In genomic region chr11:2139118-2139490, GRCh38 we compare ENCODE assay signal across 8 cellular contexts. TPM values are rescaled to one million over a fixed set of nuclear protein-coding genes. Genes with fewer than 3 reads are reported as not detected.
A peak's percentile ranks its signal among the peaks of the same experiment; 100 is the strongest.
DNase-seq lines count a peak whose midpoint lies in the region; ATAC-seq, FAIRE-seq and TF ChIP-seq lines count a peak whose summit lies in the region.

A gene with protein sequence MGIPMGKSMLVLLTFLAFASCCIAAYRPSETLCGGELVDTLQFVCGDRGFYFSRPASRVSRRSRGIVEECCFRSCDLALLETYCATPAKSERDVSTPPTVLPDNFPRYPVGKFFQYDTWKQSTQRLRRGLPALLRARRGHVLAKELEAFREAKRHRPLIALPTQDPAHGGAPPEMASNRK (minus strand): TSS chr11:2139389. CDS start chr11:2135523, 3,866 bp downstream.

- dilution Hi-C loops in keratinocyte (cut with MboI; ENCODE audit: extremely low pct_ligation_motif_present, low sequenced_read_pairs) = no loop called here

- no peaks in the 10 kb centered on the region for H3K9me1 ChIP-seq in keratinocyte (ENCODE audit: control insufficient read depth, extremely low read depth, insufficient read depth, low read length)

- H3K9me3 ChIP-seq in keratinocyte (ENCODE audit: control insufficient read depth, low read depth, low read length) (no peaks in the 10 kb centered on the region), subcutaneous abdominal adipose tissue (ENCODE audit: control insufficient read depth in 5 of 5, low read length in 5 of 5) (no peaks in the 10 kb centered on the region)

- peaks cover 5% of the 10 kb centered on the region for H4K20me1 ChIP-seq in keratinocyte (ENCODE audit: control insufficient read depth, extremely low read depth, insufficient read depth, low read length)

- peaks cover 70% of the 10 kb centered on the region for H3K27me3 Mint-ChIP-seq in activated CD8-positive, alpha-beta memory T cell treated with anti-CD3 and anti-CD28 coated beads, Interleukin-2, amount 10 ng/mL, durations not matched to agents 7 days and 5 days

- no peak within 1 kb of the TSS for H3K27ac Mint-ChIP-seq in activated CD8-positive, alpha-beta memory T cell treated with anti-CD3 and anti-CD28 coated beads, Interleukin-2, amount 10 ng/mL, durations not matched to agents 7 days and 5 days

- H3K9me3 Mint-ChIP-seq in activated CD8-positive, alpha-beta memory T cell treated with anti-CD3 and anti-CD28 coated beads, Interleukin-2, amount 10 ng/mL, durations not matched to agents 7 days and 5 days (ENCODE audit: low read depth) = no peaks in the 10 kb centered on the region

- FAIRE-seq in keratinocyte (lab: Jason Lieb, UNC) = no peak

- CTCF ChIA-PET in activated CD8-positive, alpha-beta memory T cell treated with anti-CD3 and anti-CD28 coated beads, Interleukin-2, amount 10 ng/mL, durations not matched to agents 7 days and 5 days (lab: Charles Lee) = no interaction called here

- H3K79me2 ChIP-seq in keratinocyte (ENCODE audit: control insufficient read depth, insufficient read depth, low read length) = no peaks in the 10 kb centered on the region

- peaks cover 86% of the 10 kb centered on the region for H3K27me3 ChIP-seq in keratinocyte (ENCODE audit: control insufficient read depth, extremely low read depth, insufficient read depth, low read length)
- peaks cover 36 to 66% (median 54%) of the 10 kb centered on the region in 5 donors for H3K27me3 ChIP-seq in subcutaneous abdominal adipose tissue (ENCODE audit: control insufficient read depth in 5 of 5, insufficient read depth in 4 of 5, low read length in 5 of 5)

- H3K27ac ChIP-seq in keratinocyte (ENCODE audit: control insufficient read depth, insufficient read depth, low read length) (no peak within 1 kb of the TSS), subcutaneous abdominal adipose tissue (ENCODE audit: low read depth, low read length) (no peak within 1 kb of the TSS)

- no peak for TF ChIP-seq CTCF in astrocyte of the spinal cord (IDR thresholded peaks at IDR 0.05; ENCODE audit: low read depth, low read length)
- peak in 1 of 3 experiments; percentile 20 for TF ChIP-seq CTCF in keratinocyte (optimal IDR thresholded peaks at IDR 0.05 in 1 of 3, IDR thresholded peaks at IDR 0.05 in 1 of 3, conservative IDR thresholded peaks at IDR 0.05 in 1 of 3; ENCODE audit: extremely low read depth in 1 of 3, insufficient read depth in 2 of 3, low read length in 3 of 3)

- H3K4me3 Mint-ChIP-seq in activated CD8-positive, alpha-beta memory T cell treated with anti-CD3 and anti-CD28 coated beads, Interleukin-2, amount 10 ng/mL, durations not matched to agents 7 days and 5 days = no peak within 1 kb of the TSS

- H3K36me3 Mint-ChIP-seq in activated CD8-positive, alpha-beta memory T cell treated with anti-CD3 and anti-CD28 coated beads, Interleukin-2, amount 10 ng/mL, durations not matched to agents 7 days and 5 days = no peaks in the 10 kb centered on the region

- DNase-seq in DMS 273 (lab: John Stamatoyannopoulos, UW; ENCODE audit: unreplicated experiment) (peak; percentile 40), DMS 273 treated with DMSO at 0.1 percent for 48 hours (lab: John Stamatoyannopoulos, UW) (no peak), astrocyte of the spinal cord (ENCODE audit: low read depth, low spot score) (no peak), keratinocyte (ENCODE audit: low read depth, low spot score) (no peak)
- DNase-seq in activated CD8-positive, alpha-beta memory T cell treated with anti-CD3 and anti-CD28 coated beads, Interleukin-2, amount 10 ng/mL, durations not matched to agents 7 days and 5 days = no peak

- H3K36me3 ChIP-seq in keratinocyte (ENCODE audit: control insufficient read depth in 2 of 2, extremely low read depth in 1 of 2, insufficient read depth in 2 of 2, low read length in 2 of 2) = no peaks in the 10 kb centered on the region
- H3K36me3 ChIP-seq in subcutaneous abdominal adipose tissue (ENCODE audit: control insufficient read depth in 5 of 5, insufficient read depth in 5 of 5, low read length in 5 of 5) = no peaks in the 10 kb centered on the region

- H3K9ac ChIP-seq in keratinocyte (ENCODE audit: control insufficient read depth, extremely low read depth, insufficient read depth, low read length) = no peak within 1 kb of the TSS
- H3K9ac ChIP-seq in subcutaneous abdominal adipose tissue (ENCODE audit: low read length in 5 of 5) = no peak within 1 kb of the TSS

- ATAC-seq in GM21423 (IDR thresholded peaks at IDR 0.05; ENCODE audit: unreplicated experiment) = no peak
- ATAC-seq in activated CD8-positive, alpha-beta memory T cell treated with anti-CD3 and anti-CD28 coated beads, Interleukin-2, amount 10 ng/mL, durations not matched to agents 7 days and 5 days = no peak
- ATAC-seq in HG03045 (IDR thresholded peaks at IDR 0.05; ENCODE audit: unreplicated experiment) = no peak

- peaks cover 14% of the 10 kb centered on the region for H3K4me1 Mint-ChIP-seq in activated CD8-positive, alpha-beta memory T cell treated with anti-CD3 and anti-CD28 coated beads, Interleukin-2, amount 10 ng/mL, durations not matched to agents 7 days and 5 days

- in situ Hi-C loops in astrocyte of the spinal cord (cut with HindIII; ENCODE audit: low sequenced_read_pairs) = no loop called here

- H3K4me2 ChIP-seq in keratinocyte (ENCODE audit: control insufficient read depth, extremely low read depth, insufficient read depth, low read depth, low read length) = peak within 1 kb of the TSS; percentile 51

- H2AFZ ChIP-seq in keratinocyte (ENCODE audit: control insufficient read depth, low read length) = no peak within 1 kb of the TSS

- peaks cover 14% of the 10 kb centered on the region for H3K4me1 ChIP-seq in keratinocyte (ENCODE audit: control insufficient read depth, extremely low read depth, insufficient read depth, low read length)
- H3K4me1 ChIP-seq in subcutaneous abdominal adipose tissue (ENCODE audit: control insufficient read depth in 5 of 5, insufficient read depth in 5 of 5, low read length in 5 of 5) = peaks cover 0 to 31% (median 9%) of the 10 kb centered on the region in 5 donors

- H3K4me3 ChIP-seq in astrocyte of the spinal cord (ENCODE audit: low read depth, low read length) (peak within 1 kb of the TSS; percentile 46), keratinocyte (ENCODE audit: control insufficient read depth in 2 of 3, extremely low read depth in 1 of 3, insufficient read depth in 2 of 3, low read depth in 1 of 3, low read length in 3 of 3) (no peak within 1 kb of the TSS), subcutaneous abdominal adipose tissue (ENCODE audit: low read depth in 1 of 5, low read length in 5 of 5) (peak within 1 kb of the TSS in 4 of 5 donors; percentile 42 to 60 (median 60))

RNA-seq across cellular contexts. Expression of the gene that starts here (rescaled TPM):
- 0.01 TPM in 2 of 3 replicates, not detected in the other for polyA plus RNA-seq in keratinocyte
- polyA plus RNA-seq in keratinocyte (2011; ENCODE audit: low read depth) = 0.86 TPM
- 0.02 and 0.08 TPM in 2 replicates for polyA plus RNA-seq in keratinocyte (2011; cell fraction: cytosol; rRNA removed)
- 0.11 and 0.15 TPM in 2 replicates for polyA plus RNA-seq in keratinocyte (2011; cell fraction: nucleus; rRNA removed)
- 0.63 and 1.9 TPM in 2 replicates for polyA plus RNA-seq in keratinocyte (2012; ENCODE audit: low replicate concordance)
- 0.85 TPM in 1 of 3 replicates, not detected in the others for polyA minus RNA-seq in keratinocyte
- not detected for polyA minus RNA-seq in keratinocyte (2011; cell fraction: cytosol; rRNA and poly(A)+ RNA removed)
- 0.11 TPM in 1 of 2 replicates, not detected in the other for polyA minus RNA-seq in keratinocyte (2011; cell fraction: nucleus; rRNA and poly(A)+ RNA removed)
- under 1 TPM in 1 of 2 experiments, not detected in 1; 0.91 TPM for total RNA-seq in activated CD8-positive, alpha-beta memory T cell treated with anti-CD3 and anti-CD28 coated beads, Interleukin-2, amount 10 ng/mL, durations not matched to agents 7 days and 5 days

Comparison
In these comparisons a context has a peak if more than half of its experiments do, and no peak if none do; other contexts are left out.
1. H3K4me3 ChIP-seq: peak in astrocyte of the spinal cord (single experiment) and subcutaneous abdominal adipose tissue (4 of 5); none in keratinocyte (0 of 3).